In genomic region chr13:70043685-70044084, GRCh38 we compare ENCODE assay signal across 13 cellular contexts.
DNase-seq lines count a peak whose midpoint lies in the region; ATAC-seq and TF ChIP-seq lines count a peak whose summit lies in the region.
"Had no signal": no experiment of that assay in that cellular context is flagged by ENCODE, and none has a peak within 500 bp of the region (broad histone marks: within the 10 kb centered on the region; RNA-seq: fewer than 3 reads in every experiment).

No MANE protein-coding gene starts in this region.

- H3K4me1 Mint-ChIP-seq in effector memory CD8-positive, alpha-beta T cell (ENCODE audit: low read depth in 2 of 2) = no peaks in the 10 kb centered on the region
- H3K4me1 Mint-ChIP-seq: activated naive CD4-positive, alpha-beta T cell treated with anti-CD3 and anti-CD28 coated beads, Interleukin-2, amount 50 U/mL, for 24 hours had no signal

- H3K27ac Mint-ChIP-seq in effector memory CD8-positive, alpha-beta T cell = no peak overlapping the region
- H3K27ac Mint-ChIP-seq: activated naive CD4-positive, alpha-beta T cell treated with anti-CD3 and anti-CD28 coated beads, Interleukin-2, amount 50 U/mL, for 24 hours had no signal

- H3K4me3 Mint-ChIP-seq in effector memory CD8-positive, alpha-beta T cell = no peak overlapping the region
- H3K4me3 Mint-ChIP-seq: activated naive CD4-positive, alpha-beta T cell treated with anti-CD3 and anti-CD28 coated beads, Interleukin-2, amount 50 U/mL, for 24 hours had no signal

- peak; percentile 8 for DNase-seq in CD1c-positive myeloid dendritic cell (ENCODE audit: extremely low spot score)
- DNase-seq in GM20000 (ENCODE audit: low spot score) = peak; percentile 6
- peak; percentile 48 for DNase-seq in SIG-M5 (lab: John Stamatoyannopoulos, UW)
- DNase-seq in LoVo (ENCODE audit: low spot score) = no peak
- no peak for DNase-seq in 8988T
- DNase-seq in effector memory CD8-positive, alpha-beta T cell = no peak
- DNase-seq: ACHN, DMS79, HCEC 1CT, ovary had no signal

- peaks cover 2 to 14% of the 10 kb centered on the region in 2 donors for H3K9me3 Mint-ChIP-seq in effector memory CD8-positive, alpha-beta T cell

- TF ChIP-seq CTCF in GM20000 (IDR thresholded peaks at IDR 0.05; ENCODE audit: extremely low read depth, missing control alignments) = no peak

- H3K27me3 Mint-ChIP-seq in effector memory CD8-positive, alpha-beta T cell = no peaks in the 10 kb centered on the region
- H3K27me3 Mint-ChIP-seq: activated naive CD4-positive, alpha-beta T cell treated with anti-CD3 and anti-CD28 coated beads, Interleukin-2, amount 50 U/mL, for 24 hours had no signal

- no peaks in the 10 kb centered on the region for H3K36me3 Mint-ChIP-seq in effector memory CD8-positive, alpha-beta T cell (ENCODE audit: insufficient read depth)
- H3K36me3 Mint-ChIP-seq: activated naive CD4-positive, alpha-beta T cell treated with anti-CD3 and anti-CD28 coated beads, Interleukin-2, amount 50 U/mL, for 24 hours had no signal

- ATAC-seq in HG03103 (IDR thresholded peaks at IDR 0.05; ENCODE audit: low read depth, unreplicated experiment) (peak; percentile 46), SK-N-SH treated with all-trans-retinoic acid at 6 μM for 48 hours (no peak)
- ATAC-seq in effector memory CD8-positive, alpha-beta T cell (replicated peaks) = no peak

TF ChIP-seq in SK-N-SH treated with all-trans-retinoic acid at 6 μM for 48 hours, 23 proteins besides CTCF, POLR2A, EP300 and RAD21:
- no peak for TF ChIP-seq OSR1 (CRISPR knock-in tag; IDR thresholded peaks at IDR 0.05)
- TF ChIP-seq POU6F1 (CRISPR knock-in tag; IDR thresholded peaks at IDR 0.05; ENCODE audit: borderline replicate concordance, low read depth) = no peak
- no peak for TF ChIP-seq TOX (CRISPR knock-in tag; IDR thresholded peaks at IDR 0.05; ENCODE audit: borderline replicate concordance)
- TF ChIP-seq ZNF8 (CRISPR knock-in tag; IDR thresholded peaks at IDR 0.05) = no peak
- TF ChIP-seq CREB5 (CRISPR knock-in tag; IDR thresholded peaks at IDR 0.05; ENCODE audit: low read depth) = no peak
- TF ChIP-seq PATZ1 (CRISPR knock-in tag; IDR thresholded peaks at IDR 0.05; ENCODE audit: borderline replicate concordance) = no peak
- no peak for TF ChIP-seq BACH2 (CRISPR knock-in tag; IDR thresholded peaks at IDR 0.05; ENCODE audit: borderline replicate concordance)
- no peak for TF ChIP-seq GLIS3 (CRISPR knock-in tag; IDR thresholded peaks at IDR 0.05)
- no peak for TF ChIP-seq ZNF565 (CRISPR knock-in tag; conservative IDR thresholded peaks at IDR 0.05; ENCODE audit: low read depth)
- no peak for TF ChIP-seq CSRNP3 (CRISPR knock-in tag; IDR thresholded peaks at IDR 0.05)
- TF ChIP-seq ZNF70 (CRISPR knock-in tag; IDR thresholded peaks at IDR 0.05) = no peak
- no peak for TF ChIP-seq CSDC2 (CRISPR knock-in tag; IDR thresholded peaks at IDR 0.05)
- no peak for TF ChIP-seq RARB (CRISPR knock-in tag; IDR thresholded peaks at IDR 0.05)
- TF ChIP-seq ISL1 (CRISPR knock-in tag; IDR thresholded peaks at IDR 0.05) = no peak

Comparison
In these comparisons a context has a peak if more than half of its experiments do, and no peak if none do; other contexts are left out.
1. DNase-seq: peak in CD1c-positive myeloid dendritic cell (single experiment), GM20000 (single experiment) and SIG-M5 (single experiment); none in LoVo (single experiment), 8988T (single experiment) and effector memory CD8-positive, alpha-beta T cell (0 of 3).